8 cellular contexts compared by ENCODE assay signal in genomic region chr3:186849392-186849975, GRCh38. TPM values are rescaled to one million over a fixed set of nuclear protein-coding genes. Genes with fewer than 3 reads are reported as not detected.
DNase-seq lines count a peak whose midpoint lies in the region; ATAC-seq and TF ChIP-seq lines count a peak whose summit lies in the region.

No MANE protein-coding gene starts in this region.

- intact Hi-C loops in ovary (cut with DNase I): no loop called here

- H3K36me3 ChIP-seq in BJ (ENCODE audit: control insufficient read depth, insufficient read depth, low read length) (no peaks in the 10 kb centered on the region), ovary (no peaks in the 10 kb centered on the region)

- POLR2A ChIA-PET in BJ (lab: Charles Lee): no interaction called here

- peak; percentile 28 for TF ChIP-seq CTCF in BJ (IDR thresholded peaks at IDR 0.05; ENCODE audit: insufficient read depth, low read depth, low read length)
- peak; percentile 29 for TF ChIP-seq CTCF in fibroblast of mammary gland (conservative IDR thresholded peaks at IDR 0.05; ENCODE audit: control insufficient read depth, insufficient read depth, low read depth, low read length)
- TF ChIP-seq CTCF in coronary artery (IDR thresholded peaks at IDR 0.05): no peak
- TF ChIP-seq CTCF in ovary (IDR thresholded peaks at IDR 0.05): no peak

- CTCF ChIA-PET in BJ (lab: Yijun Ruan, JAX): interaction anchor here (0.6 to 2.3 kb wide), 25 partner anchors 10 to 835 kb away, joined by 3 to 25 read pairs (median 4); partner anchors contain the start of gene RPL39L

- no peaks in the 10 kb centered on the region for H3K9me3 ChIP-seq in ovary

- H3K27me3 ChIP-seq in BJ (ENCODE audit: control insufficient read depth, insufficient read depth, low read length): peaks cover 10% of the 10 kb centered on the region
- no peaks in the 10 kb centered on the region for H3K27me3 ChIP-seq in ovary

- 0 to 4% (median 2%) methylated on average over 1 of the region's 1 CpG for WGBS in ovary, 3 donors

- H3K4me3 ChIP-seq in BJ (ENCODE audit: low read depth, low read length) (no peak overlapping the region), fibroblast of mammary gland (ENCODE audit: control insufficient read depth, low read depth, low read length) (no peak overlapping the region), skeletal muscle cell (ENCODE audit: low read depth, low read length) (no peak overlapping the region), coronary artery (no peak overlapping the region), ovary (no peak overlapping the region)

- no peak for TF ChIP-seq EP300 in ovary (IDR thresholded peaks at IDR 0.05)

- peak; percentile 65 for ATAC-seq in GM18502 (IDR thresholded peaks at IDR 0.05; ENCODE audit: poor library complexity, unreplicated experiment)

- TF ChIP-seq POLR2A in ovary (IDR thresholded peaks at IDR 0.05): no peak

- DNase-seq in BJ (ENCODE audit: low read depth): peak; percentile 4
- DNase-seq in HuH-7 (ENCODE audit: low spot score): peak; percentile 69
- DNase-seq in RKO (ENCODE audit: low spot score): peak; percentile 50
- peak; percentile 37 for DNase-seq in fibroblast of mammary gland (ENCODE audit: low read depth)
- DNase-seq in skeletal muscle cell (ENCODE audit: low read depth): peak; percentile 10
- DNase-seq in coronary artery (ENCODE audit: low spot score): no peak
- DNase-seq in ovary: no peak

- no peaks in the 10 kb centered on the region for H3K4me1 ChIP-seq in ovary (ENCODE audit: insufficient read depth)

- H3K27ac ChIP-seq in coronary artery (no peak overlapping the region), ovary (no peak overlapping the region)

RNA-seq across cellular contexts. Expression of gene ADIPOQ, which starts 7.0 kb away (rescaled TPM):
- polyA plus RNA-seq in BJ (2011; rRNA removed) (not detected in 2 replicates), ovary (1 to 10 TPM in 1 of 2 donors, not detected in 1; 6.0 TPM)
- not detected in 2 replicates for polyA minus RNA-seq in BJ (2011; rRNA and poly(A)+ RNA removed)
- 1 to 10 TPM in 1 of 7 donors, not detected in 6; 1.1 TPM for total RNA-seq in ovary

RNA-seq across cellular contexts. Expression of gene RFC4, which starts 43.2 kb away (rescaled TPM):
- polyA plus RNA-seq in BJ (2011; rRNA removed): 6.9 and 8.5 TPM in 2 replicates
- polyA minus RNA-seq in BJ (2011; rRNA and poly(A)+ RNA removed): 2.8 and 4.0 TPM in 2 replicates
- total RNA-seq in ovary: 10 to 100 TPM; 11.9 to 17.8 (median 13.8) TPM
- polyA plus RNA-seq in ovary: 10 to 100 TPM; 12.3 to 18.6 TPM

Comparison
In these comparisons a context has a peak if more than half of its experiments do, and no peak if none do; other contexts are left out.
1. DNase-seq: peak in BJ (single experiment), HuH-7 (single experiment), RKO (single experiment), fibroblast of mammary gland (single experiment) and skeletal muscle cell (single experiment); none in coronary artery (single experiment) and ovary (0 of 5).
2. CTCF ChIP-seq: peak in BJ (single experiment) and fibroblast of mammary gland (single experiment); none in coronary artery (single experiment) and ovary (0 of 3).